ENCODE assay signal across 11 cellular contexts in genomic region chr15:60000113-60000823, GRCh38. TPM values are rescaled to one million over a fixed set of nuclear protein-coding genes. Genes with fewer than 3 reads are reported as not detected.
DNase-seq lines count a peak whose midpoint lies in the region; ATAC-seq and TF ChIP-seq lines count a peak whose summit lies in the region.
"Had no signal": no experiment of that assay in that cellular context is flagged by ENCODE, and none has a peak within 500 bp of the region (broad histone marks: within the 10 kb centered on the region; RNA-seq: fewer than 3 reads in every experiment).

No MANE protein-coding gene starts in this region.

- H4K20me1 ChIP-seq in GM23338 (replicated peaks; ENCODE audit: insufficient read depth), result 0 out of 2 replicates have a peak, but pooled peaks cover 2% of the 10 kb centered on the region

- H3F3A ChIP-seq in GM23338 (replicated peaks; ENCODE audit: low read depth), result peaks cover 24% of the 10 kb centered on the region

- H4K8ac ChIP-seq in mesendoderm (ENCODE audit: low read depth, low read length), result no peak overlapping the region

- H3K56ac ChIP-seq in mesendoderm (ENCODE audit: low read length), result peak overlapping the region; percentile 59

- H2BK120ac ChIP-seq in mesendoderm (ENCODE audit: low read depth, low read length), result no peak overlapping the region

- peaks cover 61% of the 10 kb centered on the region for H3K4me1 Mint-ChIP-seq in GM23338

- TF ChIP-seq CTCF in GM23338 (conservative IDR thresholded peaks at IDR 0.05; ENCODE audit: low read depth in 2 of 2), result no peak

- H3K36me3 ChIP-seq in GM23338 (ENCODE audit: insufficient read depth) (no peaks in the 10 kb centered on the region), SJCRH30 (no peaks in the 10 kb centered on the region), mesendoderm (ENCODE audit: control insufficient read depth, insufficient read depth, low read length) (no peaks in the 10 kb centered on the region)

- H3K9me3 Mint-ChIP-seq in GM23338, result no peaks in the 10 kb centered on the region

- H3K4me3 ChIP-seq in GM23338, result peak overlapping the region; percentile 82
- H3K4me3 ChIP-seq in SJCRH30, result peak overlapping the region; percentile 54
- no peak overlapping the region for H3K4me3 ChIP-seq in mesendoderm (ENCODE audit: low read length)

- no peak overlapping the region for H3K4ac ChIP-seq in mesendoderm (ENCODE audit: low read depth, low read length)

- ATAC-seq in GM23338 (peak; percentile 6), HG02588 (IDR thresholded peaks at IDR 0.05; ENCODE audit: unreplicated experiment) (no peak), GM21825 (IDR thresholded peaks at IDR 0.05; ENCODE audit: unreplicated experiment) (no peak), GM21515 (IDR thresholded peaks at IDR 0.05; ENCODE audit: unreplicated experiment) (no peak)
- ATAC-seq: stimulated activated memory B cell treated with anti-CD40 and anti-IgM and Interleukin-4, amounts not matched to agents 10 μg/mL and 1 μg/mL and 100 μg/mL, for 72 hours had no signal

- no CpG with 5 or more reads among the region's 33 CpGs for WGBS in mesendoderm (ENCODE audit: extremely low coverage, insufficient coverage, low lambda C conversion rate)

- peaks cover 42% of the 10 kb centered on the region for H3K4me1 ChIP-seq in GM23338 (ENCODE audit: insufficient read depth)
- peaks cover 30% of the 10 kb centered on the region for H3K4me1 ChIP-seq in SJCRH30
- peaks cover 9% of the 10 kb centered on the region for H3K4me1 ChIP-seq in mesendoderm (ENCODE audit: control insufficient read depth, low read depth, low read length)

- peak overlapping the region; percentile 31 for H3K18ac ChIP-seq in mesendoderm (ENCODE audit: low read length)

- no peak overlapping the region for H3K23ac ChIP-seq in mesendoderm (ENCODE audit: low read length)

- H3K4me3 Mint-ChIP-seq in GM23338, result peak overlapping the region; percentile 79
- H3K4me3 Mint-ChIP-seq: stimulated activated memory B cell treated with anti-CD40 and anti-IgM and Interleukin-4, amounts not matched to agents 10 μg/mL and 1 μg/mL and 100 μg/mL, for 72 hours had no signal

- H3K27ac Mint-ChIP-seq in GM23338, result no peak overlapping the region
- H3K27ac Mint-ChIP-seq: stimulated activated memory B cell treated with anti-CD40 and anti-IgM and Interleukin-4, amounts not matched to agents 10 μg/mL and 1 μg/mL and 100 μg/mL, for 72 hours had no signal

- H3K4me2 ChIP-seq in GM23338 (peak overlapping the region; percentile 94), mesendoderm (ENCODE audit: low read length) (peak overlapping the region; percentile 43)

- H3K79me1 ChIP-seq in mesendoderm (ENCODE audit: low read length), result no peaks in the 10 kb centered on the region

- no peaks in the 10 kb centered on the region for H3K9me3 ChIP-seq in SJCRH30 (replicated peaks)

- no peaks in the 10 kb centered on the region for H3K9me2 ChIP-seq in GM23338 (ENCODE audit: insufficient read depth)

- no peak overlapping the region for H3K9ac ChIP-seq in mesendoderm (ENCODE audit: low read length)

- DNase-seq in SHP77 (lab: John Stamatoyannopoulos, UW), result peak; percentile 9 to 20
- no peak for DNase-seq in SHP77 treated with DMSO at 0.1 percent for 48 hours (lab: John Stamatoyannopoulos, UW)
- DNase-seq in GM23338 (ENCODE audit: low spot score), result peak; percentile 72
- peak; percentile 41 to 58 for DNase-seq in SJCRH30
- DNase-seq in mesendoderm, result peak; percentile 72
- DNase-seq: amniotic stem cell, KG1 had no signal

- H3K79me2 ChIP-seq in GM23338 (replicated peaks; ENCODE audit: insufficient read depth) (peaks cover 24% of the 10 kb centered on the region), mesendoderm (ENCODE audit: control insufficient read depth, insufficient read depth, low read length) (no peaks in the 10 kb centered on the region)

- H2BK5ac ChIP-seq in mesendoderm (ENCODE audit: low read length), result no peak overlapping the region

- peaks cover 65% of the 10 kb centered on the region for H3K27me3 Mint-ChIP-seq in GM23338 (ENCODE audit: insufficient read depth, low read depth, poor library complexity)

- no peaks in the 10 kb centered on the region for H3K36me3 Mint-ChIP-seq in GM23338 (ENCODE audit: low read depth)
- H3K36me3 Mint-ChIP-seq: stimulated activated memory B cell treated with anti-CD40 and anti-IgM and Interleukin-4, amounts not matched to agents 10 μg/mL and 1 μg/mL and 100 μg/mL, for 72 hours had no signal

- H3K27me3 ChIP-seq in GM23338 (ENCODE audit: insufficient read depth) (peaks cover 58% of the 10 kb centered on the region), SJCRH30 (peaks cover 24% of the 10 kb centered on the region), mesendoderm (ENCODE audit: insufficient read depth, low read length, poor library complexity) (peaks cover 49% of the 10 kb centered on the region)

- H2AFZ ChIP-seq in GM23338, result peak overlapping the region; percentile 28; the same call in 1 of the 2 replicates

- H2AK5ac ChIP-seq in mesendoderm (ENCODE audit: low read length), result no peak overlapping the region

- H3K27ac ChIP-seq in GM23338 (ENCODE audit: low read depth) (0 out of 2 replicates have a peak overlapping the region, but pooled peaks have one; percentile 27), SJCRH30 (peak overlapping the region; percentile 58), mesendoderm (ENCODE audit: low read depth, low read length) (no peak overlapping the region)

- H2BK15ac ChIP-seq in mesendoderm (replicated peaks; ENCODE audit: low read depth), result no peak overlapping the region

- no peak overlapping the region for H4K5ac ChIP-seq in mesendoderm (ENCODE audit: low read length)

TF ChIP-seq in GM23338, 12 proteins besides CTCF, POLR2A, EP300 and RAD21 (continues in another document):
- TF ChIP-seq CREB1 (CRISPR knock-in tag; IDR thresholded peaks at IDR 0.05; ENCODE audit: low read depth) (no peak), STAT1 (IDR thresholded peaks at IDR 0.05; ENCODE audit: unreplicated experiment) (no peak), ZNF462 (CRISPR knock-in tag; IDR thresholded peaks at IDR 0.05) (no peak), NANOG (IDR thresholded peaks at IDR 0.05; ENCODE audit: borderline replicate concordance) (no peak), ZNF331 (CRISPR knock-in tag; IDR thresholded peaks at IDR 0.05; ENCODE audit: low read depth) (no peak)

RNA-seq across cellular contexts. Expression of gene FOXB1, which starts 3.8 kb away (rescaled TPM):
- 3.1 and 4.7 TPM in 2 replicates for total RNA-seq in GM23338 (2014; rRNA removed; shearing (Covaris generic))
- 5.4 and 6.7 TPM in 2 replicates for polyA plus RNA-seq in GM23338 (2016; fragmentation: Nextera tagmentation; extraction: Ambion mirVana)
- 0.51 and 0.76 TPM in 2 replicates for total RNA-seq in SJCRH30 (2014; rRNA removed; shearing (Covaris generic))
- 4.7 TPM for polyA plus RNA-seq in mesendoderm (2013, experiment 1 of 2)
- 5.5 TPM for polyA plus RNA-seq in mesendoderm (2013, experiment 2 of 2)
